13 cellular contexts compared by ENCODE assay signal in the genomic region with DNA sequence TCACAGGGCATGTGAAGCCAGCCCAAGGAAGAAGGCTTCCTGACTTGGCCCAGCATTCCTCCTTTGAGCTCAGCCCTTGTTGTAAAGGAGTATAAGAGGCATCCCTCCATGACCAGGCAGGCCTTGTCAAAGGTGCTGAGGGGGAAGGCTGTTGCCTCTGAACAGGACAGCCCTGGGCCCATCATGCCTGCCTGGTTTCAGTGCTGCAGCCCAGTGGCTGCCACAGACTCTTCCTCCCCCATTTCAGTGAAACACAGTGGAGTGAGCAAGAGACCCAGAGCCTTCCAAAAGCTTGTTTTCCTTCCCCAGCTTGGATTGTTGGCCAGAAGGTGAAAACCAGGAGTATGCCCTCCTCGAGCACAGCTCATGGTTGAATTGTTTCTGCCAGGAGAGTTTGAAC.
"Had no signal": no experiment of that assay in that cellular context is flagged by ENCODE, and none has a peak within 500 bp of the region (broad histone marks: within the 10 kb centered on the region; RNA-seq: fewer than 3 reads in every experiment).

No MANE protein-coding gene starts in this region.

- DNase-seq: activated CD4-positive, alpha-beta T cell treated with anti-CD3 and anti-CD28 coated beads for 4 hours; activated CD8-positive, alpha-beta memory T cell treated with anti-CD3 and anti-CD28 coated beads for 24 hours; activated naive CD4-positive, alpha-beta T cell treated with anti-CD3 and anti-CD28 coated beads, Interleukin-2, amount 50 U/mL, for 16 hours; activated T-cell treated with anti-CD3 and anti-CD28 coated beads for 4 hours; cerebellar nuclear complex; hippocampal formation; left colon; naive thymus-derived CD8-positive, alpha-beta T cell; right cardiac atrium; small intestine; T-cell; WERI-Rb-1 had no signal

- H3K27ac ChIP-seq: neutrophil, WERI-Rb-1 had no signal

- H3K9me3 ChIP-seq: neutrophil had no signal

- H3K27me3 ChIP-seq: neutrophil had no signal
